1 cellular context compared by ENCODE assay signal in the genomic region with DNA sequence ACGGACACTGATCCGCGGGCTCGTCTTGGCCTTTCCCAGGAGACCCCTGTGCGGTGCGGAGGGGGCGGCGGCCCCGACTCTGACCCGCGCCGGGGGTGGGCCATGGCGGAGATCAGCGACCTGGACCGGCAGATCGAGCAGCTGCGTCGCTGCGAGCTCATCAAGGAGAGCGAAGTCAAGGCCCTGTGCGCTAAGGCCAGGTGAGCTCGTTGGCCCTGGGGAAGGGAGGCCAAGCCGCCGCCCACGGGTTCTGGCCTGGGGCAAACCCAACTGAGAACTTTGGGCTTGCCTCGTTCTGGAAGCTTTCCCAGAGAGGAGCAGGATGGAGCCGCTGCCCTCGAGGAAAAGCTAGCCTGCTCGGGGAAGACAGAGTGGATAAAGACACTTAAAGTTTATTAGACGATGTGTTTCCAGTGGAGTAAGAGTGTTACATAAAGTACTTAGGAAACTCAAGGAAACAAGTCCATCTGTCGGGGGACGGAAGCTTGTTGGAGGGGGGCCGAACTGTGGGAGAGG.
A peak's percentile ranks its signal among the peaks of the same experiment; 100 is the strongest.
TF ChIP-seq lines count a peak whose summit lies in the region.

No MANE protein-coding gene starts in this region.

TF ChIP-seq in GM12878, 131 proteins besides CTCF, POLR2A, EP300 and RAD21:
- TF ChIP-seq, protein P1, sequence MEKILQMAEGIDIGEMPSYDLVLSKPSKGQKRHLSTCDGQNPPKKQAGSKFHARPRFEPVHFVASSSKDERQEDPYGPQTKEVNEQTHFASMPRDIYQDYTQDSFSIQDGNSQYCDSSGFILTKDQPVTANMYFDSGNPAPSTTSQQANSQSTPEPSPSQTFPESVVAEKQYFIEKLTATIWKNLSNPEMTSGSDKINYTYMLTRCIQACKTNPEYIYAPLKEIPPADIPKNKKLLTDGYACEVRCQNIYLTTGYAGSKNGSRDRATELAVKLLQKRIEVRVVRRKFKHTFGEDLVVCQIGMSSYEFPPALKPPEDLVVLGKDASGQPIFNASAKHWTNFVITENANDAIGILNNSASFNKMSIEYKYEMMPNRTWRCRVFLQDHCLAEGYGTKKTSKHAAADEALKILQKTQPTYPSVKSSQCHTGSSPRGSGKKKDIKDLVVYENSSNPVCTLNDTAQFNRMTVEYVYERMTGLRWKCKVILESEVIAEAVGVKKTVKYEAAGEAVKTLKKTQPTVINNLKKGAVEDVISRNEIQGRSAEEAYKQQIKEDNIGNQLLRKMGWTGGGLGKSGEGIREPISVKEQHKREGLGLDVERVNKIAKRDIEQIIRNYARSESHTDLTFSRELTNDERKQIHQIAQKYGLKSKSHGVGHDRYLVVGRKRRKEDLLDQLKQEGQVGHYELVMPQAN (conservative IDR thresholded peaks at IDR 0.05): 0 out of 2 replicates have a peak, but pooled peaks have one; percentile 12
- TF ChIP-seq, protein P2, sequence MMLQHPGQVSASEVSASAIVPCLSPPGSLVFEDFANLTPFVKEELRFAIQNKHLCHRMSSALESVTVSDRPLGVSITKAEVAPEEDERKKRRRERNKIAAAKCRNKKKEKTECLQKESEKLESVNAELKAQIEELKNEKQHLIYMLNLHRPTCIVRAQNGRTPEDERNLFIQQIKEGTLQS (IDR thresholded peaks at IDR 0.05; ENCODE audit: borderline replicate concordance, extremely low read depth, low read depth, low read length): no peak
- TF ChIP-seq NR2F1 (conservative IDR thresholded peaks at IDR 0.05) (0 out of 2 replicates have a peak, but pooled peaks have one; percentile 14), MXI1 (IDR thresholded peaks at IDR 0.05; ENCODE audit: low read depth, low read length) (no peak), LARP7 (IDR thresholded peaks at IDR 0.05) (no peak; the same call in 1 of the 2 replicates), EGR1 (IDR thresholded peaks at IDR 0.05; ENCODE audit: borderline replicate concordance in 1 of 2, low read depth in 2 of 2, low read length in 2 of 2) (0 out of 3 replicates have a peak, but pooled peaks of 1 of the 2 experiments have one; percentile 5)
- TF ChIP-seq, protein P3, sequence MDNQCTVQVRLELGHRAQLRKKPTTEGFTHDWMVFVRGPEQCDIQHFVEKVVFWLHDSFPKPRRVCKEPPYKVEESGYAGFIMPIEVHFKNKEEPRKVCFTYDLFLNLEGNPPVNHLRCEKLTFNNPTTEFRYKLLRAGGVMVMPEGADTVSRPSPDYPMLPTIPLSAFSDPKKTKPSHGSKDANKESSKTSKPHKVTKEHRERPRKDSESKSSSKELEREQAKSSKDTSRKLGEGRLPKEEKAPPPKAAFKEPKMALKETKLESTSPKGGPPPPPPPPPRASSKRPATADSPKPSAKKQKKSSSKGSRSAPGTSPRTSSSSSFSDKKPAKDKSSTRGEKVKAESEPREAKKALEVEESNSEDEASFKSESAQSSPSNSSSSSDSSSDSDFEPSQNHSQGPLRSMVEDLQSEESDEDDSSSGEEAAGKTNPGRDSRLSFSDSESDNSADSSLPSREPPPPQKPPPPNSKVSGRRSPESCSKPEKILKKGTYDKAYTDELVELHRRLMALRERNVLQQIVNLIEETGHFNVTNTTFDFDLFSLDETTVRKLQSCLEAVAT (IDR thresholded peaks at IDR 0.05): no peak
